14 cellular contexts compared by ENCODE assay signal in the genomic region with DNA sequence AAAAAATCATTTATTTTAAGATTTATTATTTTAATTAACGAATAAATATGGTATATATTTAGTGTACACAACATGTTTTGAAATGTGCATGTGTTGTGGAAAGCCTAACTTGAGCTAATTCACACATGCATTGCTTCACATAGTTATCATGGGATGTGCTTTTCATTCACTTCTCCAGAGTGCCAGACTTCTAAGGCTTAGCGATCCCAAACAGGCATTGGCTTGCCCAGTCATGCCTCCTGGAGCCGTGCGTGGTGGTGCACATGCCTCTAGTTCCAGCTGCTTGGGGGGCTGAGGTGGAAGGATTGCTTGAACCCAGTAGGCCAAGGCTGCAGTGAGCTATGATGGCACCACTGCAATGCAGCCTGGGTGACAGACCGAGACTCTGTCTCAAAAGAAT. TPM values are rescaled to one million over a fixed set of nuclear protein-coding genes. Genes with fewer than 3 reads are reported as not detected.
A peak's percentile ranks its signal among the peaks of the same experiment; 100 is the strongest.
DNase-seq lines count a peak whose midpoint lies in the region; ATAC-seq and TF ChIP-seq lines count a peak whose summit lies in the region.
"Had no signal": no experiment of that assay in that cellular context is flagged by ENCODE, and none has a peak within 500 bp of the region (broad histone marks: within the 10 kb centered on the region; RNA-seq: fewer than 3 reads in every experiment).

No MANE protein-coding gene starts in this region.

- POLR2A ChIA-PET in RWPE1 (lab: Yijun Ruan, JAX; ENCODE audit: low non-redundant PET), result no interaction called here

- TF ChIP-seq CTCF in RWPE1 (conservative IDR thresholded peaks at IDR 0.05; ENCODE audit: low read depth), result no peak
- TF ChIP-seq CTCF in epithelial cell of esophagus (IDR thresholded peaks at IDR 0.05; ENCODE audit: insufficient read depth, low read depth, low read length, missing control alignments), result no peak

- CTCF ChIA-PET in RWPE1 (lab: Yijun Ruan, JAX), result no interaction called here

- peak; percentile 17 for DNase-seq in activated effector memory CD4-positive, alpha-beta T cell treated with anti-CD3 and anti-CD28 coated beads, Interleukin-2, amount 50 U/mL, for 16 hours
- DNase-seq in activated effector memory CD4-positive, alpha-beta T cell treated with Interleukin-2 at 50 U/mL for 16 hours, result no peak
- DNase-seq in RWPE1 (ENCODE audit: low spot score), result peak; percentile 40
- peak; percentile 89 for DNase-seq in epithelial cell of esophagus (ENCODE audit: low read depth)
- DNase-seq in mesenteric fat pad (ENCODE audit: low spot score), result peak; percentile 55
- no peak for DNase-seq in medulla oblongata (ENCODE audit: extremely low spot score)
- no peak for DNase-seq in NOMO-1 (lab: John Stamatoyannopoulos, UW; ENCODE audit: unreplicated experiment in 2 of 2)
- DNase-seq: ACHN; CD4-positive, CD25-positive, alpha-beta regulatory T cell; DMS79; GM23248 had no signal

- H3K4me3 ChIP-seq in epithelial cell of esophagus (ENCODE audit: low read length), result no peak overlapping the region
- H3K4me3 ChIP-seq: BLaER1 treated with 17β-estradiol and CSF1 and Interleukin-3, amounts not matched to agents 10 nM and 100 nM; GM12878; GM23248 had no signal

- peak overlapping the region; percentile 52 for H3K27ac ChIP-seq in RWPE1
- H3K27ac ChIP-seq: BLaER1 treated with 17β-estradiol and CSF1 and Interleukin-3, amounts not matched to agents 10 nM and 100 nM; GM23248 had no signal

- no peak for ATAC-seq in HG03175 (IDR thresholded peaks at IDR 0.05; ENCODE audit: unreplicated experiment)
- ATAC-seq: GM12878 had no signal

RNA-seq across cellular contexts. Expression of a gene that starts 40.5 kb away (rescaled TPM):
- total RNA-seq in mesenteric fat pad, result 9.4 TPM

Comparison
In these comparisons a context has a peak if more than half of its experiments do, and no peak if none do; other contexts are left out.
1. DNase-seq: peak in activated effector memory CD4-positive, alpha-beta T cell treated with anti-CD3 and anti-CD28 coated beads, Interleukin-2, amount 50 U/mL, for 16 hours (single experiment), RWPE1 (single experiment), epithelial cell of esophagus (single experiment) and mesenteric fat pad (single experiment); none in activated effector memory CD4-positive, alpha-beta T cell treated with Interleukin-2 at 50 U/mL for 16 hours (single experiment), medulla oblongata (single experiment) and NOMO-1 (0 of 2).